Comparison of ENCODE assay signal across 8 cellular contexts in the genomic region with DNA sequence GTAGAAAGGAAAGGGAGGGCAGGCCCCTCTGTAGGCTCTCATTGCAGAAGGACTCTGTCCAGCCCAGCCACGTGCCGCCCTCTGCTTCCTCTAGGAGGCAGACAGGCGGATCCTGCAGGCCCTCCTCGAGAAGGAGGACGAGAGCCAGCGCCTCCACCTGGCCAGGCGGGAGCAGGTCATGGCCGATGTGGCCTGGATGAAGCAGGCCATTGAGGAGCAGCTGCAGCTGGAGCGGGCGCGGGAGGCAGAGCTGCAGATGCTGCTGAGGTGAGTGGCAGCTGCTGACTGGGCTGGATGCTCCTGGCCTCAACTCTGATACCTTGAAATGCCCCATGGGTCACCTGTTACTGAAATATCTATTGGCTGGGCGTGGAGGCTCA. TPM values are rescaled to one million over a fixed set of nuclear protein-coding genes. Genes with fewer than 3 reads are reported as not detected.
DNase-seq lines count a peak whose midpoint lies in the region; ATAC-seq, FAIRE-seq and TF ChIP-seq lines count a peak whose summit lies in the region.

No MANE protein-coding gene starts in this region.

- H3K27ac ChIP-seq in HepG2 (ENCODE audit: extremely low read length, insufficient read depth, low read length): peak overlapping the region; percentile 11

- POLR2A ChIA-PET in HepG2 (lab: Yijun Ruan, JAX): no interaction called here

- peaks cover 18 to 60% of the 10 kb centered on the region in 2 experiments; a peak in 4 of 5 replicates for H3K36me3 ChIP-seq in HepG2 (replicated peaks in 1 of 2; ENCODE audit: control insufficient read depth in 1 of 2, insufficient read depth in 2 of 2, low read length in 2 of 2)

- no peaks in the 10 kb centered on the region for H3K79me2 ChIP-seq in HepG2 (ENCODE audit: insufficient read depth, low read length)

- in situ Hi-C loops in HepG2 (cut with HindIII; ENCODE audit: extremely low pct_ligation_motif_present, low pct_unique_long_range_greater_than_20kb): no loop called here

- H3K4me3 ChIP-seq in HepG2 (replicated peaks in 1 of 3; ENCODE audit: insufficient read depth in 1 of 3, low read depth in 2 of 3, low read length in 3 of 3): no peak overlapping the region

- H3K9me3 ChIP-seq in HepG2 (ENCODE audit: low read length): no peaks in the 10 kb centered on the region

- H3K9ac ChIP-seq in HepG2 (ENCODE audit: insufficient read depth, low read depth, low read length): no peak overlapping the region

- DNase-seq in D721Med (ENCODE audit: insufficient read length, low spot score): no peak
- peak; percentile 24 for DNase-seq in HT-29 (ENCODE audit: low spot score)
- DNase-seq in activated CD4-positive, alpha-beta T cell treated with anti-CD3 and anti-CD28 coated beads, Interleukin-2, amount 50 U/mL, for 48 hours: peak; percentile 24 to 37
- DNase-seq in HepG2 (ENCODE audit: low spot score): peak; percentile 55
- DNase-seq in NCI-H2081 treated with DMSO at 0.1 percent for 48 hours (lab: John Stamatoyannopoulos, UW): no peak
- no peak for DNase-seq in medulla oblongata (ENCODE audit: extremely low spot score)
- DNase-seq in activated CD8-positive, alpha-beta memory T cell treated with anti-CD3 and anti-CD28 coated beads for 24 hours: no peak

- intact Hi-C loops in HepG2 (cut with micrococcal nuclease; ENCODE audit: unreplicated experiment): no loop called here

- FAIRE-seq in D721Med (lab: Jason Lieb, UNC): no peak
- peak; percentile 39 for FAIRE-seq in HepG2 (lab: Jason Lieb, UNC)

- H2AFZ ChIP-seq in HepG2 (ENCODE audit: low read length): no peak overlapping the region

- no TSS peak for BruUV-seq in HepG2 (replicated peaks; lab: Mats Ljungman, UMichigan)

- no peaks in the 10 kb centered on the region for H3K27me3 ChIP-seq in HepG2 (ENCODE audit: control insufficient read depth in 1 of 2, insufficient read depth in 2 of 2, low read length in 2 of 2)

- WGBS in HepG2 (ENCODE audit: low lambda C conversion rate): 91% methylated on average over 6 of the region's 12 CpGs

- no peak for TF ChIP-seq POLR2A in HepG2 (IDR thresholded peaks at IDR 0.05; ENCODE audit: insufficient read depth in 1 of 2, low read depth in 2 of 2, low read length in 2 of 2)

- TF ChIP-seq EP300 in HepG2 (IDR thresholded peaks at IDR 0.05; ENCODE audit: low read depth in 2 of 2, low read length in 2 of 2) (no peak), HepG2 (CRISPR knock-in tag; IDR thresholded peaks at IDR 0.05; ENCODE audit: borderline replicate concordance) (no peak)

- no peaks in the 10 kb centered on the region for H4K20me1 ChIP-seq in HepG2 (ENCODE audit: insufficient read depth, low read length)

- peak; percentile 95 for ATAC-seq in HepG2
- ATAC-seq in GM21423 (IDR thresholded peaks at IDR 0.05; ENCODE audit: unreplicated experiment): no peak

- TF ChIP-seq CTCF in D721Med (IDR thresholded peaks at IDR 0.05; ENCODE audit: insufficient read depth, missing control alignments): peak; percentile 27
- peak; percentile 70 for TF ChIP-seq CTCF in HepG2 (CRISPR knock-in tag; IDR thresholded peaks at IDR 0.05)

- CTCF ChIA-PET in HepG2 (lab: Yijun Ruan, JAX; ENCODE audit: low intra/inter-chr PET ratio, low total read pairs): interaction anchor here (1.5 to 1.6 kb wide), 2 partner anchors 30 to 58 kb away, joined by 3 to 7 read pairs; a partner anchor contains a TSS

- TF ChIP-seq RAD21 in HepG2 (CRISPR knock-in tag; IDR thresholded peaks at IDR 0.05): peak; percentile 73

- no peak overlapping the region for H3K4me2 ChIP-seq in HepG2 (ENCODE audit: low read depth, low read length)

- peaks cover 8% of the 10 kb centered on the region for H3K4me1 ChIP-seq in HepG2 (ENCODE audit: insufficient read depth, low read length)

TF ChIP-seq in HepG2, 621 proteins besides CTCF, POLR2A, EP300 and RAD21 (continues in another document):
- TF ChIP-seq DNMT1 (CRISPR knock-in tag; IDR thresholded peaks at IDR 0.05) (no peak), ZMYM3 (CRISPR knock-in tag; IDR thresholded peaks at IDR 0.05) (no peak), PHF21A (CRISPR knock-in tag; IDR thresholded peaks at IDR 0.05) (no peak), GABPB1 (CRISPR knock-in tag; IDR thresholded peaks at IDR 0.05) (peak; percentile 24; the same call in 1 of the 2 replicates), ZNF569 (CRISPR knock-in tag; IDR thresholded peaks at IDR 0.05; ENCODE audit: borderline replicate concordance) (no peak)
- TF ChIP-seq, protein P1, sequence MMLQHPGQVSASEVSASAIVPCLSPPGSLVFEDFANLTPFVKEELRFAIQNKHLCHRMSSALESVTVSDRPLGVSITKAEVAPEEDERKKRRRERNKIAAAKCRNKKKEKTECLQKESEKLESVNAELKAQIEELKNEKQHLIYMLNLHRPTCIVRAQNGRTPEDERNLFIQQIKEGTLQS (CRISPR knock-in tag; IDR thresholded peaks at IDR 0.05): no peak
- TF ChIP-seq, protein P2, sequence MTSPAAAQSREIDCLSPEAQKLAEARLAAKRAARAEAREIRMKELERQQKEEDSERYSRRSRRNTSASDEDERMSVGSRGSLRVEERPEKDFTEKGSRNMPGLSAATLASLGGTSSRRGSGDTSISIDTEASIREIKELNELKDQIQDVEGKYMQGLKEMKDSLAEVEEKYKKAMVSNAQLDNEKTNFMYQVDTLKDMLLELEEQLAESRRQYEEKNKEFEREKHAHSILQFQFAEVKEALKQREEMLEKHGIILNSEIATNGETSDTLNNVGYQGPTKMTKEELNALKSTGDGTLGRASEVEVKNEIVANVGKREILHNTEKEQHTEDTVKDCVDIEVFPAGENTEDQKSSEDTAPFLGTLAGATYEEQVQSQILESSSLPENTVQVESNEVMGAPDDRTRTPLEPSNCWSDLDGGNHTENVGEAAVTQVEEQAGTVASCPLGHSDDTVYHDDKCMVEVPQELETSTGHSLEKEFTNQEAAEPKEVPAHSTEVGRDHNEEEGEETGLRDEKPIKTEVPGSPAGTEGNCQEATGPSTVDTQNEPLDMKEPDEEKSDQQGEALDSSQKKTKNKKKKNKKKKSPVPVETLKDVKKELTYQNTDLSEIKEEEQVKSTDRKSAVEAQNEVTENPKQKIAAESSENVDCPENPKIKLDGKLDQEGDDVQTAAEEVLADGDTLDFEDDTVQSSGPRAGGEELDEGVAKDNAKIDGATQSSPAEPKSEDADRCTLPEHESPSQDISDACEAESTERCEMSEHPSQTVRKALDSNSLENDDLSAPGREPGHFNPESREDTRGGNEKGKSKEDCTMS (CRISPR knock-in tag; conservative IDR thresholded peaks at IDR 0.05): no peak

RNA-seq across cellular contexts. Expression of a gene that starts 10.9 kb away (rescaled TPM):
- 8.8 and 16.7 TPM in 2 replicates for total RNA-seq in HT-29 (2014; rRNA removed; shearing (Covaris generic))
- 10.4 and 12.2 TPM in 2 replicates for total RNA-seq in HepG2 (2016; rRNA removed; fragmentation: Illumina TruSeq; extraction: Trizol)
- total RNA-seq in HepG2 (2016; cell fraction: cytosol; rRNA removed; fragmentation: Illumina TruSeq; extraction: Trizol; ENCODE audit: low read depth): 2.5 and 2.6 TPM in 2 replicates
- 8.5 and 11.7 TPM in 2 replicates for total RNA-seq in HepG2 (2016; cell fraction: insoluble cytoplasmic fraction; rRNA removed; fragmentation: Illumina TruSeq; extraction: Trizol)
- 5.2 and 5.6 TPM in 2 replicates for total RNA-seq in HepG2 (2016; cell fraction: membrane; rRNA removed; fragmentation: Illumina TruSeq; extraction: Trizol)
- total RNA-seq in HepG2 (2016; cell fraction: nucleus; rRNA removed; fragmentation: Illumina TruSeq; extraction: Trizol): 12.5 and 13.8 TPM in 2 replicates
- polyA plus RNA-seq in HepG2 (2011; rRNA removed): 6.3 and 6.7 TPM in 2 replicates
- 4.3 and 5.7 TPM in 2 replicates for polyA plus RNA-seq in HepG2 (2011; cell fraction: cytosol; rRNA removed)
- 32.3 and 36.3 TPM in 2 replicates for polyA plus RNA-seq in HepG2 (2011; cell fraction: nucleus; rRNA removed)
- 7.6 and 9.7 TPM in 2 replicates for polyA plus RNA-seq in HepG2 (2012)
- polyA plus RNA-seq in HepG2 (2016; cell fraction: cytosol; fragmentation: Illumina TruSeq; extraction: Trizol; ENCODE audit: low read depth): 1.2 and 1.4 TPM in 2 replicates
- polyA plus RNA-seq in HepG2 (2016; cell fraction: insoluble cytoplasmic fraction; fragmentation: Illumina TruSeq; extraction: Trizol; ENCODE audit: low read depth): 11.8 and 12.5 TPM in 2 replicates
- polyA plus RNA-seq in HepG2 (2016; cell fraction: membrane; fragmentation: Illumina TruSeq; extraction: Trizol; ENCODE audit: low read depth): 3.1 and 3.4 TPM in 2 replicates
- 29.5 and 29.6 TPM in 2 replicates for polyA plus RNA-seq in HepG2 (2016; cell fraction: nucleus; fragmentation: Illumina TruSeq; extraction: Trizol; ENCODE audit: insufficient read depth, low read depth)
- 5.0 and 14.9 TPM in 2 replicates for polyA minus RNA-seq in HepG2 (2011; rRNA and poly(A)+ RNA removed; ENCODE audit: low replicate concordance)
- polyA minus RNA-seq in HepG2 (2011; cell fraction: cytosol; rRNA and poly(A)+ RNA removed): 1.4 and 1.7 TPM in 2 replicates
- polyA minus RNA-seq in HepG2 (2011; cell fraction: nucleus; rRNA and poly(A)+ RNA removed): 11.3 and 11.8 TPM in 2 replicates

RNA-seq across cellular contexts. Expression of a gene that starts 30.6 kb away (rescaled TPM):
- total RNA-seq in HT-29 (2014; rRNA removed; shearing (Covaris generic)): 23.7 and 25.7 TPM in 2 replicates
- total RNA-seq in HepG2 (2016; rRNA removed; fragmentation: Illumina TruSeq; extraction: Trizol): 12.9 and 13.0 TPM in 2 replicates
- 14.4 and 15.2 TPM in 2 replicates for total RNA-seq in HepG2 (2016; cell fraction: cytosol; rRNA removed; fragmentation: Illumina TruSeq; extraction: Trizol; ENCODE audit: low read depth)
- 12.4 and 12.7 TPM in 2 replicates for total RNA-seq in HepG2 (2016; cell fraction: insoluble cytoplasmic fraction; rRNA removed; fragmentation: Illumina TruSeq; extraction: Trizol)
- total RNA-seq in HepG2 (2016; cell fraction: membrane; rRNA removed; fragmentation: Illumina TruSeq; extraction: Trizol): 34.8 and 35.0 TPM in 2 replicates
- total RNA-seq in HepG2 (2016; cell fraction: nucleus; rRNA removed; fragmentation: Illumina TruSeq; extraction: Trizol): 4.4 and 5.2 TPM in 2 replicates
- polyA plus RNA-seq in HepG2 (2011; rRNA removed): 10.7 and 11.5 TPM in 2 replicates
- 10.9 and 11.5 TPM in 2 replicates for polyA plus RNA-seq in HepG2 (2011; cell fraction: cytosol; rRNA removed)
- polyA plus RNA-seq in HepG2 (2011; cell fraction: nucleus; rRNA removed): 3.4 and 4.3 TPM in 2 replicates
- 12.3 and 13.7 TPM in 2 replicates for polyA plus RNA-seq in HepG2 (2012)
- polyA plus RNA-seq in HepG2 (2016; cell fraction: cytosol; fragmentation: Illumina TruSeq; extraction: Trizol; ENCODE audit: low read depth): 20.7 and 21.8 TPM in 2 replicates
- 17.9 TPM in 2 replicates for polyA plus RNA-seq in HepG2 (2016; cell fraction: insoluble cytoplasmic fraction; fragmentation: Illumina TruSeq; extraction: Trizol; ENCODE audit: low read depth)
- polyA plus RNA-seq in HepG2 (2016; cell fraction: membrane; fragmentation: Illumina TruSeq; extraction: Trizol; ENCODE audit: low read depth): 36.8 and 38.1 TPM in 2 replicates
- polyA plus RNA-seq in HepG2 (2016; cell fraction: nucleus; fragmentation: Illumina TruSeq; extraction: Trizol; ENCODE audit: insufficient read depth, low read depth): 10.2 and 10.4 TPM in 2 replicates
- polyA minus RNA-seq in HepG2 (2011; rRNA and poly(A)+ RNA removed; ENCODE audit: low replicate concordance): 25.4 and 50.4 TPM in 2 replicates
- polyA minus RNA-seq in HepG2 (2011; cell fraction: cytosol; rRNA and poly(A)+ RNA removed): 16.7 and 19.5 TPM in 2 replicates
- polyA minus RNA-seq in HepG2 (2011; cell fraction: nucleus; rRNA and poly(A)+ RNA removed): 2.4 and 3.9 TPM in 2 replicates

Comparison
In these comparisons a context has a peak if more than half of its experiments do, and no peak if none do; other contexts are left out.
1. DNase-seq: peak in HT-29 (single experiment), activated CD4-positive, alpha-beta T cell treated with anti-CD3 and anti-CD28 coated beads, Interleukin-2, amount 50 U/mL, for 48 hours (2 of 2) and HepG2 (single experiment); none in D721Med (single experiment), NCI-H2081 treated with DMSO at 0.1 percent for 48 hours (single experiment), medulla oblongata (single experiment) and activated CD8-positive, alpha-beta memory T cell treated with anti-CD3 and anti-CD28 coated beads for 24 hours (single experiment).